ENCODE assay signal across 27 cellular contexts in the genomic region with DNA sequence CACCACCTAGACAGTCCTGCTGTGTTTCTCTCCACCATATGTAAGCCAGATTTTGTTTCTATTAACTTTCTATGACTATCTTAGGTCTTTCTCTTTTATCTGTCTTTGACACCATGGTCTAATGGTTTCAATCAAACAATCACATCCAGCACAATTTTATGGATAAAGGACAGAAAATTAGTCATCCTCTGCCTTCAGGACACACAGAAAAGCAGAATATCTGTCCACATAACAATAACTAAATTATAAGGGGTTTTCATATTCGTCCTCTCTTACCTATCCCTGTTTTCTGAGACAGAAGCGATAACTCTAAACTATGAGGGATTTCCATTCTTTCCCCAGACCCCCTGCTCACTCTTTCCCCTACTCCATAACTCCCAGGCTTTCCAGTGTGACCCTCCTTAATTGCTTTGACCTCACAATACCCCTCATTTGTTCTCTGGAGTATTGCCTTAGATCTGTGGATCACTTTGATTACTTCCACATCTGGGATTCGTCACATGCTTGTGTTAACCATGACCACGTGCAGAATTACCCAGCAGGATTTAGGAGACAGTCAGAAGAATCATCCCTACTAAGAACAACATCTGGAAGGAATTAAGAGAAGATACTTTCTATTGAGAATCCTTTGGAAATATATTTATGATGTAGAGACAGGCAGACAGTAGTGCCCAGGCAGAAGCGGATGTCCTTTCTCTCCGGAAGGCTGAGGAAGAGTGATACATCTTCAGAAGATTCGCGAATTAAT.
DNase-seq lines count a peak whose midpoint lies in the region; FAIRE-seq and TF ChIP-seq lines count a peak whose summit lies in the region.
"Had no signal": no experiment of that assay in that cellular context is flagged by ENCODE, and none has a peak within 500 bp of the region (broad histone marks: within the 10 kb centered on the region; RNA-seq: fewer than 3 reads in every experiment).

No MANE protein-coding gene starts in this region.

- no peaks in the 10 kb centered on the region for H3K9me3 ChIP-seq in osteoblast (ENCODE audit: low read depth, low read length)
- H3K9me3 ChIP-seq: SJSA1 had no signal

- H2AFZ ChIP-seq in osteoblast (ENCODE audit: low read length) = no peak overlapping the region
- H2AFZ ChIP-seq: GM23338 had no signal

- no peaks in the 10 kb centered on the region for H3K4me1 ChIP-seq in osteoblast (ENCODE audit: insufficient read depth, low read length)
- H3K4me1 ChIP-seq: esophagus squamous epithelium, left ventricle myocardium inferior, SJSA1 had no signal

- no peaks in the 10 kb centered on the region for H3K79me2 ChIP-seq in osteoblast (ENCODE audit: insufficient read depth, low read length)

- FAIRE-seq in endometrium (lab: Jason Lieb, UNC) (peak; percentile 96), D721Med (lab: Jason Lieb, UNC) (no peak)
- FAIRE-seq: GM12891, islet of Langerhans, K562 had no signal

- H3K4me2 ChIP-seq in osteoblast (ENCODE audit: insufficient read depth, low read length) = no peak overlapping the region
- H3K4me2 ChIP-seq: GM23338 had no signal

- no peak for TF ChIP-seq CTCF in AG10803 (conservative IDR thresholded peaks at IDR 0.05; ENCODE audit: low read length)
- no peak for TF ChIP-seq CTCF in HFF-Myc (IDR thresholded peaks at IDR 0.05; ENCODE audit: low read depth, low read length, missing control alignments)
- TF ChIP-seq CTCF in osteoblast (IDR thresholded peaks at IDR 0.05; ENCODE audit: extremely low read depth, low read depth, low read length) = no peak
- TF ChIP-seq CTCF in D721Med (IDR thresholded peaks at IDR 0.05; ENCODE audit: insufficient read depth, missing control alignments) = no peak

- no peak overlapping the region for H3K27ac ChIP-seq in osteoblast (ENCODE audit: low read depth, low read length)
- H3K27ac ChIP-seq: left ventricle myocardium inferior, SJSA1 had no signal

- no peaks in the 10 kb centered on the region for H3K27me3 ChIP-seq in osteoblast (ENCODE audit: insufficient read depth, low read length)
- H3K27me3 ChIP-seq: esophagus squamous epithelium, SJSA1 had no signal

- peak overlapping the region; percentile 30 for H3K4me3 ChIP-seq in AG10803 (ENCODE audit: low read length)
- H3K4me3 ChIP-seq in HFF-Myc (replicated peaks; ENCODE audit: low read depth, low read length) = no peak overlapping the region
- no peak overlapping the region for H3K4me3 ChIP-seq in osteoblast (ENCODE audit: insufficient read depth, low read length)
- H3K4me3 ChIP-seq: esophagus squamous epithelium, GM23338, K562, left ventricle myocardium inferior, SJSA1 had no signal

- no peaks in the 10 kb centered on the region for H3K36me3 ChIP-seq in osteoblast (ENCODE audit: insufficient read depth, low read length)
- H3K36me3 ChIP-seq: esophagus squamous epithelium, left ventricle myocardium inferior, SJSA1 had no signal

- no peaks in the 10 kb centered on the region for H4K20me1 ChIP-seq in osteoblast (ENCODE audit: insufficient read depth, low read length)

- peak; percentile 91 for DNase-seq in AG10803 (ENCODE audit: low read depth)
- DNase-seq in HFF-Myc (ENCODE audit: extremely low read depth, low read depth) = peak; percentile 86
- peak; percentile 70 for DNase-seq in osteoblast (ENCODE audit: insufficient read length, low spot score, missing footprints)
- DNase-seq in COR-L47 (lab: John Stamatoyannopoulos, UW) = no peak
- no peak for DNase-seq in stimulated activated CD4-positive, alpha-beta T cell treated with anti-CD3 and anti-CD28 coated beads, Interleukin-15, amount 100 ng/mL, for 24 hours
- no peak for DNase-seq in D721Med (ENCODE audit: insufficient read length, low spot score)
- no peak for DNase-seq in NCI-H2227 (lab: John Stamatoyannopoulos, UW; ENCODE audit: unreplicated experiment)
- DNase-seq: activated CD4-positive, alpha-beta T cell treated with anti-CD3 and anti-CD28 coated beads, Interleukin-2, amount 50 U/mL, for 48 hours; aorta; Calu3; DND-41; endodermal cell; esophagus squamous epithelium; left ventricle myocardium inferior; naive B cell; NCI-H1417; NCI-H2081; NCI-H345; retina; stimulated activated CD4-positive, alpha-beta T cell treated with anti-CD3 and anti-CD28 coated beads, Interleukin-4, amount 100 ng/mL, for 1 hour; T-helper 17 cell had no signal

Comparison
In these comparisons a context has a peak if more than half of its experiments do, and no peak if none do; other contexts are left out.
1. DNase-seq: peak in AG10803 (single experiment), HFF-Myc (single experiment) and osteoblast (single experiment); none in COR-L47 (single experiment), stimulated activated CD4-positive, alpha-beta T cell treated with anti-CD3 and anti-CD28 coated beads, Interleukin-15, amount 100 ng/mL, for 24 hours (single experiment), D721Med (single experiment) and NCI-H2227 (single experiment).